ENCODE assay signal across 1 cellular context in genomic region chr17:7239091-7240027, GRCh38.
A peak's percentile ranks its signal among the peaks of the same experiment; 100 is the strongest.
TF ChIP-seq lines count a peak whose summit lies in the region.

PHF23 (minus strand) TSS chr17:7239457; CDS start chr17:7239279, 178 bp downstream.

TF ChIP-seq in HepG2, 621 proteins besides CTCF, POLR2A, EP300 and RAD21 (continued from another document and continues in another):
- TF ChIP-seq THAP7 (CRISPR knock-in tag; IDR thresholded peaks at IDR 0.05), result peak; percentile 40; the same call in 1 of the 2 replicates
- TF ChIP-seq ZNF512B (CRISPR knock-in tag; IDR thresholded peaks at IDR 0.05; ENCODE audit: borderline replicate concordance), result no peak
- no peak for TF ChIP-seq ZNF558 (CRISPR knock-in tag; IDR thresholded peaks at IDR 0.05; ENCODE audit: borderline replicate concordance)
- peak; percentile 67; the same call in 2 of the 3 replicates for TF ChIP-seq MXI1 (IDR thresholded peaks at IDR 0.05; ENCODE audit: borderline replicate concordance, low read depth, low read length)
- TF ChIP-seq ZBTB34 (CRISPR knock-in tag; IDR thresholded peaks at IDR 0.05), result no peak
- TF ChIP-seq STAG1 (CRISPR knock-in tag; IDR thresholded peaks at IDR 0.05), result no peak
- TF ChIP-seq SALL1 (CRISPR knock-in tag; IDR thresholded peaks at IDR 0.05), result peak; percentile 61
- no peak for TF ChIP-seq RARA (CRISPR knock-in tag; IDR thresholded peaks at IDR 0.05)
- no peak for TF ChIP-seq ZNF460 (CRISPR knock-in tag; IDR thresholded peaks at IDR 0.05; ENCODE audit: borderline replicate concordance)
- TF ChIP-seq ZBTB33 (CRISPR knock-in tag; IDR thresholded peaks at IDR 0.05), result no peak
- TF ChIP-seq ZNF660 (CRISPR knock-in tag; IDR thresholded peaks at IDR 0.05; ENCODE audit: borderline replicate concordance, low read depth), result no peak
- no peak for TF ChIP-seq ZNF407 (CRISPR knock-in tag; IDR thresholded peaks at IDR 0.05; ENCODE audit: not compliant biosample characterization)
- peak; percentile 53 for TF ChIP-seq PAXIP1 (CRISPR knock-in tag; conservative IDR thresholded peaks at IDR 0.05)
- peak; percentile 70 for TF ChIP-seq SUZ12 (IDR thresholded peaks at IDR 0.05; ENCODE audit: low read depth, low read length)
- no peak for TF ChIP-seq STAT5B (CRISPR knock-in tag; IDR thresholded peaks at IDR 0.05)
- no peak for TF ChIP-seq KLF11 (CRISPR knock-in tag; IDR thresholded peaks at IDR 0.05)
- TF ChIP-seq TRAFD1 (CRISPR knock-in tag; IDR thresholded peaks at IDR 0.05; ENCODE audit: borderline replicate concordance), result no peak
- TF ChIP-seq ZNF816 (CRISPR knock-in tag; IDR thresholded peaks at IDR 0.05; ENCODE audit: borderline replicate concordance), result no peak
- TF ChIP-seq THAP9 (CRISPR knock-in tag; IDR thresholded peaks at IDR 0.05; ENCODE audit: borderline replicate concordance), result peak; percentile 96
- peak; percentile 74; the same call in 1 of the 2 replicates for TF ChIP-seq ZBTB25 (CRISPR knock-in tag; IDR thresholded peaks at IDR 0.05)
- TF ChIP-seq MYC (CRISPR knock-in tag; IDR thresholded peaks at IDR 0.05; ENCODE audit: borderline replicate concordance), result peak; percentile 43; the same call in 1 of the 2 replicates
- TF ChIP-seq SRY (CRISPR knock-in tag; IDR thresholded peaks at IDR 0.05), result no peak
